In the genomic region with DNA sequence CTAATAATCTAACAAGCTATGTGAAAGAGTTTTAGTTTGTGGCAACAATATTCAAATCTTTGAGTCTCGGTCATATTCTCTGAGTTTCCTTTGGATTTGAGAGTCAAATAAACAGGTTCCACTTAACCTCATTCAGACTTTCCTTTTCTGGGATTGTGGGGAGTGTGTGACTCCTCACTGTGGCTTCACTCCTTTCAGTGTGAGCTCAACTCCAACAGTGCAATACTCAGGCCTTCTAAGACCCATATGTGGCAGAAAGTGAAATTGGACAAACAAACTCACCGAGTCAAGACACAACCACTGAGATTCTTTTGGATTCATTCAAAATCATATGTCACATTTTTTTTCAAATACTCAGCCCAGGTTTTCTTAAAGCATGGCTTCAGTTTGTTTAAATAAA, we compare ENCODE assay signal across 25 cellular contexts. TPM values are rescaled to one million over a fixed set of nuclear protein-coding genes. Genes with fewer than 3 reads are reported as not detected.
"Had no signal": no experiment of that assay in that cellular context is flagged by ENCODE, and none has a peak within 500 bp of the region (broad histone marks: within the 10 kb centered on the region; RNA-seq: fewer than 3 reads in every experiment).

No MANE protein-coding gene starts in this region.

- H3K36me3 ChIP-seq: breast epithelium, heart left ventricle, lower lobe of right lung, ovary, tibial nerve had no signal

- H3K9me3 Mint-ChIP-seq: activated CD4-positive, alpha-beta memory T cell treated with anti-CD3 and anti-CD28 coated beads for 36 hours; activated naive CD4-positive, alpha-beta T cell treated with anti-CD3 and anti-CD28 coated beads for 36 hours had no signal

- H3K27me3 ChIP-seq: breast epithelium, ovary, tibial nerve had no signal

- H3K4me3 Mint-ChIP-seq: activated CD4-positive, alpha-beta memory T cell treated with anti-CD3 and anti-CD28 coated beads for 36 hours; activated CD4-positive, alpha-beta T cell treated with anti-CD3 and anti-CD28 coated beads, Interleukin-2, amount 10 ng/mL, durations not matched to agents 24 days and 14 days; activated naive CD4-positive, alpha-beta T cell treated with anti-CD3 and anti-CD28 coated beads for 36 hours; immature natural killer cell; stimulated activated memory B cell treated with anti-CD40 and anti-IgM and Interleukin-4, amounts not matched to agents 10 μg/mL and 1 μg/mL and 100 μg/mL, for 72 hours had no signal

- H3K9me3 ChIP-seq: breast epithelium, lower lobe of right lung, ovary, tibial nerve had no signal

- DNase-seq: activated CD4-positive, alpha-beta memory T cell treated with anti-CD3 and anti-CD28 coated beads for 36 hours; activated CD4-positive, alpha-beta T cell treated with anti-CD3 and anti-CD28 coated beads, Interleukin-2, amount 10 ng/mL, durations not matched to agents 24 days and 14 days; activated effector memory CD4-positive, alpha-beta T cell treated with Interleukin-2 at 50 U/mL for 16 hours; activated naive CD4-positive, alpha-beta T cell treated with anti-CD3 and anti-CD28 coated beads for 36 hours; activated T-cell treated with anti-CD3 and anti-CD28 coated beads, Interleukin-2, amount 50 U/mL, for 48 hours; central memory CD4-positive, alpha-beta T cell; foreskin fibroblast; heart left ventricle; hypothalamus; immature natural killer cell; kidney; lower lobe of right lung; mesenchymal stem cell; ovary; stimulated activated CD4-positive, alpha-beta T cell treated with anti-CD3 and anti-CD28 coated beads, Interleukin-4, amount 100 ng/mL, for 24 hours; T-helper 9 cell had no signal

- H3K27ac Mint-ChIP-seq: activated CD4-positive, alpha-beta memory T cell treated with anti-CD3 and anti-CD28 coated beads for 36 hours; activated CD4-positive, alpha-beta T cell treated with anti-CD3 and anti-CD28 coated beads, Interleukin-2, amount 10 ng/mL, durations not matched to agents 24 days and 14 days; activated naive CD4-positive, alpha-beta T cell treated with anti-CD3 and anti-CD28 coated beads for 36 hours; immature natural killer cell; progenitor cell of endocrine pancreas; stimulated activated memory B cell treated with anti-CD40 and anti-IgM and Interleukin-4, amounts not matched to agents 10 μg/mL and 1 μg/mL and 100 μg/mL, for 72 hours had no signal

- H3K27me3 Mint-ChIP-seq: progenitor cell of endocrine pancreas had no signal

- H3K4me1 ChIP-seq: breast epithelium, heart left ventricle, lower lobe of right lung, tibial nerve had no signal

- H3K27ac ChIP-seq: breast epithelium, heart left ventricle, lower lobe of right lung, ovary, skin epidermis, tibial nerve, VCaP had no signal

- H3K4me1 Mint-ChIP-seq: stimulated activated memory B cell treated with anti-CD40 and anti-IgM and Interleukin-4, amounts not matched to agents 10 μg/mL and 1 μg/mL and 100 μg/mL, for 72 hours had no signal

- H3K36me3 Mint-ChIP-seq: activated CD4-positive, alpha-beta memory T cell treated with anti-CD3 and anti-CD28 coated beads for 36 hours; stimulated activated memory B cell treated with anti-CD40 and anti-IgM and Interleukin-4, amounts not matched to agents 10 μg/mL and 1 μg/mL and 100 μg/mL, for 72 hours had no signal

- H3K4me3 ChIP-seq: breast epithelium, heart left ventricle, lower lobe of right lung, ovary, skin epidermis, tibial nerve had no signal

- ATAC-seq: esophagus mucosa; heart left ventricle; left lobe of liver; lower lobe of right lung; sciatic nerve; stimulated activated memory B cell treated with anti-CD40 and anti-IgM and Interleukin-4, amounts not matched to agents 10 μg/mL and 1 μg/mL and 100 μg/mL, for 72 hours had no signal

RNA-seq across cellular contexts. Expression of gene SLC9A4, which starts 25.4 kb away (rescaled TPM):
- total RNA-seq: breast epithelium, heart left ventricle, left lobe of liver, lower lobe of right lung, sciatic nerve had no signal
- polyA plus RNA-seq: heart left ventricle, immature natural killer cell, ovary had no signal
